Comparison of ENCODE assay signal across 17 cellular contexts in genomic region chr6:3136361-3136760, GRCh38. TPM values are rescaled to one million over a fixed set of nuclear protein-coding genes. Genes with fewer than 3 reads are reported as not detected.
DNase-seq lines count a peak whose midpoint lies in the region; ATAC-seq, FAIRE-seq and TF ChIP-seq lines count a peak whose summit lies in the region.
"Had no signal": no experiment of that assay in that cellular context is flagged by ENCODE, and none has a peak within 500 bp of the region (broad histone marks: within the 10 kb centered on the region; RNA-seq: fewer than 3 reads in every experiment).

No MANE protein-coding gene starts in this region.

- H3K9me3 Mint-ChIP-seq in activated CD4-positive, alpha-beta memory T cell treated with anti-CD3 and anti-CD28 coated beads, Interleukin-2, amount 10 ng/mL, durations not matched to agents 7 days and 5 days, result no peaks in the 10 kb centered on the region

- ATAC-seq in body of pancreas (no peak), pancreas (peak in 2 of 4 donors; percentile 2 to 6)

- H3K9me3 ChIP-seq in body of pancreas, result no peaks in the 10 kb centered on the region
- H3K9me3 ChIP-seq in pancreas, result no peaks in the 10 kb centered on the region
- H3K9me3 ChIP-seq: SJSA1 had no signal

- peak; percentile 11 for DNase-seq in COLO668 (lab: John Stamatoyannopoulos, UW; ENCODE audit: unreplicated experiment)
- peak; percentile 11 for DNase-seq in NCI-H526 treated with DMSO at 0.1 percent for 48 hours (lab: John Stamatoyannopoulos, UW)
- DNase-seq in body of pancreas, result peak in 2 of 4 donors; percentile 53 to 55
- peak in 1 of 6 donors; percentile 34 for DNase-seq in pancreas
- no peak for DNase-seq in NCI-H1105 treated with DMSO at 0.1 percent for 48 hours (lab: John Stamatoyannopoulos, UW)
- no peak for DNase-seq in activated CD4-positive, alpha-beta memory T cell treated with anti-CD3 and anti-CD28 coated beads, Interleukin-2, amount 10 ng/mL, durations not matched to agents 7 days and 5 days
- DNase-seq in HCEC 1CT, result no peak
- DNase-seq in brain microvascular endothelial cell, result no peak
- DNase-seq: C1 segment of cervical spinal cord, GM23248, Karpas-422, NCI-H1417 treated with DMSO at 0.1 percent for 48 hours, OCI-M1, RPMI8226, SW 1271 had no signal

- H3K27me3 Mint-ChIP-seq in activated CD4-positive, alpha-beta memory T cell treated with anti-CD3 and anti-CD28 coated beads, Interleukin-2, amount 10 ng/mL, durations not matched to agents 7 days and 5 days, result no peaks in the 10 kb centered on the region

- H3K4me3 Mint-ChIP-seq in activated CD4-positive, alpha-beta memory T cell treated with anti-CD3 and anti-CD28 coated beads, Interleukin-2, amount 10 ng/mL, durations not matched to agents 7 days and 5 days, result no peak overlapping the region

- H3K4me3 ChIP-seq in body of pancreas (no peak overlapping the region), pancreas (no peak overlapping the region), brain microvascular endothelial cell (ENCODE audit: low read depth, low read length) (no peak overlapping the region)
- H3K4me3 ChIP-seq: GM23248, SJSA1 had no signal

- intact Hi-C loops in body of pancreas (cut with DNase I), result no loop called here
- intact Hi-C loops in pancreas (cut with DNase I), result no loop called here

- in situ Hi-C loops in brain microvascular endothelial cell (cut with HindIII; ENCODE audit: low pct_ligation_motif_present, low sequenced_read_pairs), result no loop called here

- CTCF ChIA-PET in activated CD4-positive, alpha-beta memory T cell treated with anti-CD3 and anti-CD28 coated beads, Interleukin-2, amount 10 ng/mL, durations not matched to agents 7 days and 5 days (lab: Charles Lee), result no interaction called here

- H3K27me3 ChIP-seq in body of pancreas (no peaks in the 10 kb centered on the region), pancreas (no peaks in the 10 kb centered on the region), brain microvascular endothelial cell (replicated peaks) (no peaks in the 10 kb centered on the region)
- H3K27me3 ChIP-seq: SJSA1 had no signal

- H3K4me1 ChIP-seq in body of pancreas (peaks cover 73% of the 10 kb centered on the region), pancreas (peaks cover 34 to 49% (median 42%) of the 10 kb centered on the region in 3 donors)

- POLR2A ChIA-PET in activated CD4-positive, alpha-beta memory T cell treated with anti-CD3 and anti-CD28 coated beads, Interleukin-2, amount 10 ng/mL, durations not matched to agents 7 days and 5 days (lab: Charles Lee), result no interaction called here

- H3K27ac Mint-ChIP-seq in activated CD4-positive, alpha-beta memory T cell treated with anti-CD3 and anti-CD28 coated beads, Interleukin-2, amount 10 ng/mL, durations not matched to agents 7 days and 5 days, result no peak overlapping the region

- H3K36me3 Mint-ChIP-seq in activated CD4-positive, alpha-beta memory T cell treated with anti-CD3 and anti-CD28 coated beads, Interleukin-2, amount 10 ng/mL, durations not matched to agents 7 days and 5 days (ENCODE audit: low read depth), result no peaks in the 10 kb centered on the region

- no peak for FAIRE-seq in pancreas (lab: Jason Lieb, UNC)
- FAIRE-seq: A204.1 had no signal

- no peaks in the 10 kb centered on the region for H3K36me3 ChIP-seq in body of pancreas (replicated peaks in 1 of 2; ENCODE audit: insufficient read depth in 1 of 2, low read depth in 2 of 2)
- H3K36me3 ChIP-seq in pancreas, result no peaks in the 10 kb centered on the region
- no peaks in the 10 kb centered on the region for H3K36me3 ChIP-seq in brain microvascular endothelial cell (replicated peaks)

- peak overlapping the region; percentile 84 to 92 (median 89) for H3K27ac ChIP-seq in body of pancreas
- H3K27ac ChIP-seq in pancreas, result peak overlapping the region; percentile 54 to 88 (median 68)
- H3K27ac ChIP-seq in brain microvascular endothelial cell, result no peak overlapping the region
- H3K27ac ChIP-seq: GM23248 had no signal

- TF ChIP-seq POLR2A in body of pancreas (IDR thresholded peaks at IDR 0.05), result no peak

- H3K4me1 Mint-ChIP-seq in activated CD4-positive, alpha-beta memory T cell treated with anti-CD3 and anti-CD28 coated beads, Interleukin-2, amount 10 ng/mL, durations not matched to agents 7 days and 5 days, result no peaks in the 10 kb centered on the region

- WGBS in body of pancreas, 2 donors, result 44 to 49% methylated on average over 5 of the region's 5 CpGs
- WGBS in pancreas, 2 donors, result 37 to 38% methylated on average over 5 of the region's 5 CpGs

- no peak for TF ChIP-seq CTCF in body of pancreas (IDR thresholded peaks at IDR 0.05)
- no peak for TF ChIP-seq CTCF in pancreas (IDR thresholded peaks at IDR 0.05)
- TF ChIP-seq CTCF in brain microvascular endothelial cell (IDR thresholded peaks at IDR 0.05; ENCODE audit: low read depth, low read length, missing control alignments), result no peak

RNA-seq across cellular contexts. Expression of gene BPHL, which starts 17.9 kb away (rescaled TPM):
- total RNA-seq in body of pancreas (10 to 100 TPM; 15.6 to 21.8 TPM), pancreas (10 to 100 TPM in 4 of 6 donors, 1 to 10 TPM in 2; 9.0 to 20.7 (median 12.8) TPM)
- 10 to 100 TPM; 19.5 to 22.1 TPM for polyA plus RNA-seq in pancreas
- total RNA-seq in activated CD4-positive, alpha-beta memory T cell treated with anti-CD3 and anti-CD28 coated beads, Interleukin-2, amount 10 ng/mL, durations not matched to agents 7 days and 5 days, result 1 to 10 TPM; 7.3 to 9.2 TPM

RNA-seq across cellular contexts. Expression of gene TUBB2A, which starts 21.0 kb away (rescaled TPM):
- 10 to 100 TPM; 44.9 to 54.1 TPM for total RNA-seq in body of pancreas
- total RNA-seq in pancreas, result 10 to 100 TPM; 16.3 to 55.9 (median 20.0) TPM
- polyA plus RNA-seq in pancreas, result 10 to 100 TPM; 21.3 to 26.0 TPM
- total RNA-seq in activated CD4-positive, alpha-beta memory T cell treated with anti-CD3 and anti-CD28 coated beads, Interleukin-2, amount 10 ng/mL, durations not matched to agents 7 days and 5 days, result 1 to 10 TPM; 2.5 to 3.6 TPM

Comparison
In these comparisons a context has a peak if more than half of its experiments do, and no peak if none do; other contexts are left out.
1. DNase-seq: peak in COLO668 (single experiment) and NCI-H526 treated with DMSO at 0.1 percent for 48 hours (single experiment); none in NCI-H1105 treated with DMSO at 0.1 percent for 48 hours (single experiment), activated CD4-positive, alpha-beta memory T cell treated with anti-CD3 and anti-CD28 coated beads, Interleukin-2, amount 10 ng/mL, durations not matched to agents 7 days and 5 days (single experiment), HCEC 1CT (single experiment) and brain microvascular endothelial cell (single experiment).